ENCODE assay signal across 8 cellular contexts in the genomic region with DNA sequence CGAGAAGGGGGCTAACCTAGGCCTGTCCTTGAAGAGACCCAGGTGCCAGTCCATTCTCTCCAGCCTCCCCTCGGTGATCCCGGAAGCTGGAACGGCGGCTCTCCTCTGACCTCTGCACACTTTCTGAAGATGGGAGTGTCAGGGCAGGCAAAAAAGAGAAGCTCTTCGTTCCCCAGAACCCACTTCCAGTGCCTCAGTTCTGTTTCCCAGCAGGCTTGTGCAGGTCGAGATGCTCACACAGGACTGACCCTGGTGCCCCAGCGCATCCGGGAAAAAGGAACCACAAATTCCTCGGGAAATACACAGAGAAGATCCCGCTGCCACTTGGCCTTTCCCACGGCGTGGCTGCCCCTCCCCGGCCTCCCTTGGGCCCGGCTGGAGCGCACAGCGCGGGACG. TPM values are rescaled to one million over a fixed set of nuclear protein-coding genes. Genes with fewer than 3 reads are reported as not detected.
DNase-seq lines count a peak whose midpoint lies in the region; ATAC-seq, FAIRE-seq and TF ChIP-seq lines count a peak whose summit lies in the region.

No MANE protein-coding gene starts in this region.

- H3K9me3 ChIP-seq in adrenal gland (replicated peaks in 1 of 3) (no peaks in the 10 kb centered on the region), suprapubic skin (no peaks in the 10 kb centered on the region)

- no peaks in the 10 kb centered on the region for H3K27me3 ChIP-seq in adrenal gland
- H3K27me3 ChIP-seq in kidney epithelial cell (ENCODE audit: control insufficient read depth, insufficient read depth, low read length): no peaks in the 10 kb centered on the region
- H3K27me3 ChIP-seq in suprapubic skin: no peaks in the 10 kb centered on the region

- H3K27ac ChIP-seq in adrenal gland: peak overlapping the region in 4 of 5 donors; percentile 62 to 87 (median 75)
- H3K27ac ChIP-seq in suprapubic skin: peak overlapping the region; percentile 71

- peaks cover 8 to 18% of the 10 kb centered on the region in 2 donors for H3K4me1 ChIP-seq in adrenal gland (replicated peaks in 1 of 2)
- peaks cover 21% of the 10 kb centered on the region for H3K4me1 ChIP-seq in suprapubic skin

- TF ChIP-seq POLR2A in adrenal gland (IDR thresholded peaks at IDR 0.05): no peak
- TF ChIP-seq POLR2A in suprapubic skin (IDR thresholded peaks at IDR 0.05): no peak

- DNase-seq in Right ventricle myocardium inferior (ENCODE audit: missing footprints) (peak; percentile 77), cardiac septum (ENCODE audit: low spot score) (no peak), adrenal gland (peak in 3 of 7 donors; percentile 26 to 58 (median 36)), kidney epithelial cell (ENCODE audit: low read depth) (no peak), suprapubic skin (ENCODE audit: low spot score in 2 of 2) (no peak), D721Med (ENCODE audit: insufficient read length, low spot score) (no peak), cerebellum (ENCODE audit: low spot score) (no peak)
- no peak for DNase-seq in activated CD4-positive, alpha-beta T cell treated with anti-CD3 and anti-CD28 coated beads for 1 hour

- FAIRE-seq in D721Med (lab: Jason Lieb, UNC): no peak

- WGBS in adrenal gland, 4 donors: 8 to 43% (median 13%) methylated on average over 5 to 19 of the region's 19 CpGs
- 23% methylated on average over 11 of the region's 19 CpGs for WGBS in suprapubic skin

- H3K36me3 ChIP-seq in adrenal gland (replicated peaks in 1 of 2) (no peaks in the 10 kb centered on the region), kidney epithelial cell (ENCODE audit: control insufficient read depth, insufficient read depth, low read length) (no peaks in the 10 kb centered on the region), suprapubic skin (no peaks in the 10 kb centered on the region)

- TF ChIP-seq CTCF in adrenal gland (IDR thresholded peaks at IDR 0.05) (no peak), kidney epithelial cell (IDR thresholded peaks at IDR 0.05; ENCODE audit: insufficient read depth, low read length, poor library complexity, severe bottlenecking) (no peak), suprapubic skin (IDR thresholded peaks at IDR 0.05) (no peak), D721Med (IDR thresholded peaks at IDR 0.05; ENCODE audit: insufficient read depth, missing control alignments) (no peak)

- ATAC-seq in Right ventricle myocardium inferior: no peak

- no peak for TF ChIP-seq EP300 in suprapubic skin (IDR thresholded peaks at IDR 0.05)

- intact Hi-C loops in Right ventricle myocardium inferior (cut with DNase I) (loop anchor here (1.0 to 10.0 kb wide), 3 partner anchors 13 to 370 kb away; a partner anchor contains a TSS), cardiac septum (cut with DNase I) (no loop called here), adrenal gland (cut with DNase I) (no loop called here)

- H3K4me3 ChIP-seq in adrenal gland (peak overlapping the region; percentile 5 to 93 (median 70)), kidney epithelial cell (ENCODE audit: low read depth, low read length) (peak overlapping the region; percentile 70), suprapubic skin (peak overlapping the region; percentile 76)

RNA-seq across cellular contexts. Expression of a gene that starts 0.7 kb away (rescaled TPM):
- total RNA-seq in Right ventricle myocardium inferior: 16.9 TPM
- 13.4 TPM for total RNA-seq in cardiac septum
- total RNA-seq in adrenal gland: 10 to 100 TPM; 21.9 to 74.1 (median 42.9) TPM
- polyA plus RNA-seq in adrenal gland: 10 to 100 TPM; 32.3 to 64.4 (median 42.2) TPM
- total RNA-seq in kidney epithelial cell: 15.9 and 35.6 TPM in 2 replicates
- total RNA-seq in suprapubic skin: 10 to 100 TPM; 18.0 to 72.4 (median 28.4) TPM
- total RNA-seq in cerebellum: 27.0 TPM

RNA-seq across cellular contexts. Expression of a gene that starts 12.5 kb away (rescaled TPM):
- total RNA-seq in Right ventricle myocardium inferior (63.7 TPM), cardiac septum (60.7 TPM), adrenal gland (100 to 1,000 TPM in 2 of 8 donors, 10 to 100 TPM in 6; 62.7 to 114 (median 83.2) TPM), kidney epithelial cell (121 and 150 TPM in 2 replicates), suprapubic skin (100 to 1,000 TPM in 2 of 4 donors, 10 to 100 TPM in 2; 84.0 to 125 (median 98.8) TPM), cerebellum (27.9 TPM)
- polyA plus RNA-seq in adrenal gland: 100 to 1,000 TPM in 2 of 3 donors, 10 to 100 TPM in 1; 55.8 to 141 (median 117) TPM
